21 cellular contexts compared by ENCODE assay signal in the genomic region with DNA sequence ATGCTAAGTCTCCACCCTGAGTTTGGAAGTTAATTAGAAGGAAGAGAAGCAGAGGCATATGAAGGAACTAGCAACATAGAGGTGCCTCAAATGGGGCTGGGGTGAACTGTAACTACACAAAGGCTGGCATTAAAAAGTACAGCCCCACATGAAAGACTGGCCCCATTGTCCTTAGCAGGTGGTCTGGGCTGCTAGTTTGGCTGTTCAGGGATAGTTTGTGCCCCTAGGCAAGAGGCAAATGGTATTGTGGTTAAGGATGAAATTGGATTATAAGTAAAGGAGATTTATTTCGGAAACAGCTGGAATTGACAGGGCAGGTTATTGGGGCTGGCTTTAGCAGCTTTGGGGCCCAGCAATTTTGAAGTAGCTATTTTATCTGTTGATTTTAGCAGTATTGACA.
DNase-seq lines count a peak whose midpoint lies in the region; ATAC-seq, FAIRE-seq and TF ChIP-seq lines count a peak whose summit lies in the region.
"Had no signal": no experiment of that assay in that cellular context is flagged by ENCODE, and none has a peak within 500 bp of the region (broad histone marks: within the 10 kb centered on the region; RNA-seq: fewer than 3 reads in every experiment).

No MANE protein-coding gene starts in this region.

- no peak for TF ChIP-seq POLR2A in IMR-90 (IDR thresholded peaks at IDR 0.05; ENCODE audit: low read depth, low read length)

- peaks cover 25% of the 10 kb centered on the region for H3K4me1 ChIP-seq in IMR-90 (ENCODE audit: control insufficient read depth, insufficient read depth, low read length)

- H3K36me3 Mint-ChIP-seq in activated naive CD8-positive, alpha-beta T cell treated with anti-CD3 and anti-CD28 coated beads for 36 hours = peaks cover 30% of the 10 kb centered on the region
- H3K36me3 Mint-ChIP-seq in activated naive CD8-positive, alpha-beta T cell treated with anti-CD3 and anti-CD28 coated beads, Interleukin-2, amount 50 U/mL, for 24 hours (ENCODE audit: low read depth) = peaks cover 6% of the 10 kb centered on the region
- H3K36me3 Mint-ChIP-seq: IgD-negative memory B cell had no signal

- dilution Hi-C loops in IMR-90 (cut with HindIII; ENCODE audit: low sequenced_read_pairs, unreplicated experiment) = no loop called here

- no peaks in the 10 kb centered on the region for H3K36me3 ChIP-seq in IMR-90 (ENCODE audit: control insufficient read depth, insufficient read depth, low read length)

- H3K27me3 Mint-ChIP-seq in activated naive CD8-positive, alpha-beta T cell treated with anti-CD3 and anti-CD28 coated beads for 36 hours = no peaks in the 10 kb centered on the region
- H3K27me3 Mint-ChIP-seq in activated naive CD8-positive, alpha-beta T cell treated with anti-CD3 and anti-CD28 coated beads, Interleukin-2, amount 50 U/mL, for 24 hours = peaks cover 14% of the 10 kb centered on the region
- H3K27me3 Mint-ChIP-seq: CD4-positive, alpha-beta T cell had no signal

- peaks cover 37 to 45% of the 10 kb centered on the region in 2 experiments for H3K79me1 ChIP-seq in IMR-90 (ENCODE audit: low read depth in 1 of 2, low read length in 2 of 2)

- H4K8ac ChIP-seq in IMR-90 (ENCODE audit: low read depth in 2 of 2, low read length in 2 of 2) = peak overlapping the region; percentile 98

- H3K9me1 ChIP-seq in IMR-90 (ENCODE audit: insufficient read depth, low read length) = peaks cover 9% of the 10 kb centered on the region; the same call in 1 of the 2 replicates

- POLR2A ChIA-PET in IMR-90 (lab: Charles Lee; ENCODE audit: unreplicated experiment) = interaction anchor here (0.5 to 0.8 kb wide), 2 partner anchors 530 to 534 kb away, joined by 3 to 4 read pairs; a partner anchor contains a TSS

- no peak overlapping the region for H3K9ac ChIP-seq in IMR-90 (ENCODE audit: low read depth, low read length)

- H2BK15ac ChIP-seq in IMR-90 (ENCODE audit: low read depth, low read length) = peak overlapping the region; percentile 96

- no peaks in the 10 kb centered on the region for H3K27me3 ChIP-seq in IMR-90 (ENCODE audit: control insufficient read depth, insufficient read depth, low read length)

- H3K4me2 ChIP-seq in IMR-90 (ENCODE audit: low read depth, low read length) = no peak overlapping the region

- peak overlapping the region; percentile 100 for H3K4ac ChIP-seq in IMR-90 (ENCODE audit: low read depth, low read length)

- peak overlapping the region; percentile 100 for H4K91ac ChIP-seq in IMR-90 (ENCODE audit: insufficient read depth, low read depth, low read length)

- no peak overlapping the region for H3K4me3 ChIP-seq in IMR-90 (ENCODE audit: insufficient read depth, low read depth, low read length)

- CTCF ChIA-PET in IMR-90 (lab: Yijun Ruan, JAX) = no interaction called here

- peak overlapping the region; percentile 100 for H3K14ac ChIP-seq in IMR-90 (replicated peaks; ENCODE audit: low read depth, low read length)

- peak overlapping the region; percentile 38 for H2AFZ ChIP-seq in IMR-90 (replicated peaks; ENCODE audit: low read length, poor library complexity)

- H2BK20ac ChIP-seq in IMR-90 (ENCODE audit: low read depth, low read length) = peak overlapping the region; percentile 100

- H3K4me1 Mint-ChIP-seq in activated naive CD8-positive, alpha-beta T cell treated with anti-CD3 and anti-CD28 coated beads for 36 hours = peaks cover 32% of the 10 kb centered on the region
- peaks cover 37% of the 10 kb centered on the region for H3K4me1 Mint-ChIP-seq in activated naive CD8-positive, alpha-beta T cell treated with anti-CD3 and anti-CD28 coated beads, Interleukin-2, amount 50 U/mL, for 24 hours

- H3K23ac ChIP-seq in IMR-90 (ENCODE audit: low read depth, low read length) = peak overlapping the region; percentile 99

- TF ChIP-seq CTCF in IMR-90 (conservative IDR thresholded peaks at IDR 0.05; ENCODE audit: low read depth, low read length) = no peak
- TF ChIP-seq CTCF in D721Med (IDR thresholded peaks at IDR 0.05; ENCODE audit: insufficient read depth, missing control alignments) = no peak

- no peaks in the 10 kb centered on the region for H4K20me1 ChIP-seq in IMR-90 (ENCODE audit: insufficient read depth, low read length)

- BruUV-seq in IMR-90 (replicated peaks; lab: Mats Ljungman, UMichigan) = no TSS peak

- H2AK5ac ChIP-seq in IMR-90 (ENCODE audit: low read depth, low read length) = peak overlapping the region; percentile 100

- 100% methylated on average over 1 of the region's 1 CpG; no CpG with 5 or more reads in 1 of the 2 experiments for WGBS in IMR-90 (ENCODE audit: extremely low coverage in 2 of 2, insufficient read length in 1 of 2), 2 experiments

- H3K9me3 ChIP-seq in IMR-90 (ENCODE audit: control insufficient read depth, insufficient read depth, low read length) = no peaks in the 10 kb centered on the region

- peak overlapping the region; percentile 99 for H3K27ac ChIP-seq in IMR-90 (ENCODE audit: insufficient read depth, low read length)

- intact Hi-C loops in IMR-90 (cut with micrococcal nuclease) = no loop called here

- no peak overlapping the region for H3K4me3 Mint-ChIP-seq in activated naive CD8-positive, alpha-beta T cell treated with anti-CD3 and anti-CD28 coated beads for 36 hours
- no peak overlapping the region for H3K4me3 Mint-ChIP-seq in activated naive CD8-positive, alpha-beta T cell treated with anti-CD3 and anti-CD28 coated beads, Interleukin-2, amount 50 U/mL, for 24 hours
- H3K4me3 Mint-ChIP-seq: CD4-positive, alpha-beta T cell; IgD-negative memory B cell had no signal

- no peak for ATAC-seq in activated naive CD8-positive, alpha-beta T cell treated with anti-CD3 and anti-CD28 coated beads, Interleukin-2, amount 50 U/mL, for 24 hours
- ATAC-seq in IMR-90 (ENCODE audit: low read depth) = no peak
- no peak for ATAC-seq in GM21576 (IDR thresholded peaks at IDR 0.05; ENCODE audit: unreplicated experiment)
- ATAC-seq in GM18519 (IDR thresholded peaks at IDR 0.05; ENCODE audit: low FRiP score, unreplicated experiment) = no peak
- ATAC-seq: HCT116 had no signal

- peaks cover 19% of the 10 kb centered on the region for H3K9me3 Mint-ChIP-seq in activated naive CD8-positive, alpha-beta T cell treated with anti-CD3 and anti-CD28 coated beads for 36 hours
- H3K9me3 Mint-ChIP-seq in activated naive CD8-positive, alpha-beta T cell treated with anti-CD3 and anti-CD28 coated beads, Interleukin-2, amount 50 U/mL, for 24 hours = peaks cover 3% of the 10 kb centered on the region
- H3K9me3 Mint-ChIP-seq: CD4-positive, alpha-beta T cell had no signal

- no peak for DNase-seq in activated naive CD8-positive, alpha-beta T cell treated with anti-CD3 and anti-CD28 coated beads for 36 hours
- DNase-seq in activated naive CD8-positive, alpha-beta T cell treated with anti-CD3 and anti-CD28 coated beads, Interleukin-2, amount 50 U/mL, for 24 hours = no peak
- DNase-seq in IMR-90 (no peak), SK-MEL-5 (ENCODE audit: low read depth, low spot score) (peak; percentile 6), D721Med (ENCODE audit: insufficient read length, low spot score) (no peak)
- DNase-seq: 8988T; ACHN; C1 segment of cervical spinal cord; CD4-positive, alpha-beta T cell; DMS153; DMS79 treated with DMSO at 0.1 percent for 48 hours; EL; GDM1; KG1 had no signal

- no peak for FAIRE-seq in D721Med (lab: Jason Lieb, UNC)
- FAIRE-seq: GM12892, GM19239, H54 had no signal

- peak overlapping the region; percentile 99 for H3K56ac ChIP-seq in IMR-90 (ENCODE audit: extremely low read depth, insufficient read depth, low read length)

- H2AK9ac ChIP-seq in IMR-90 (replicated peaks; ENCODE audit: low read depth, low read length, poor library complexity) = peak overlapping the region; percentile 34

- peak overlapping the region; percentile 100 for H2BK120ac ChIP-seq in IMR-90 (ENCODE audit: low read depth, low read length)

- TF ChIP-seq RAD21 in IMR-90 (IDR thresholded peaks at IDR 0.05; ENCODE audit: low read length) = no peak

- peak overlapping the region; percentile 47 for H3K27ac Mint-ChIP-seq in activated naive CD8-positive, alpha-beta T cell treated with anti-CD3 and anti-CD28 coated beads for 36 hours
- no peak overlapping the region for H3K27ac Mint-ChIP-seq in activated naive CD8-positive, alpha-beta T cell treated with anti-CD3 and anti-CD28 coated beads, Interleukin-2, amount 50 U/mL, for 24 hours
- H3K27ac Mint-ChIP-seq: CD4-positive, alpha-beta T cell had no signal

- peak overlapping the region; percentile 100 for H4K5ac ChIP-seq in IMR-90 (ENCODE audit: low read depth, low read length)

- peak overlapping the region; percentile 99 for H3K18ac ChIP-seq in IMR-90 (ENCODE audit: low read depth, low read length)

- in situ Hi-C loops in IMR-90 (cut with MboI; ENCODE audit: low sequenced_read_pairs) = no loop called here
- in situ Hi-C loops in SK-MEL-5 (cut with HindIII; ENCODE audit: low pct_unique_long_range_greater_than_20kb, low sequenced_read_pairs) = no loop called here

- peak overlapping the region; percentile 100 for H2BK5ac ChIP-seq in IMR-90 (ENCODE audit: low read depth, low read length, poor library complexity, severe bottlenecking)

TF ChIP-seq in IMR-90, 13 proteins besides CTCF, POLR2A, EP300 and RAD21 (continues in another document):
- TF ChIP-seq CEBPB (IDR thresholded peaks at IDR 0.05; ENCODE audit: low read depth, low read length) (no peak), BHLHE40 (IDR thresholded peaks at IDR 0.05; ENCODE audit: low read depth, low read length) (no peak), MAZ (IDR thresholded peaks at IDR 0.05; ENCODE audit: borderline replicate concordance, low read depth, low read length) (no peak), CHD1 (IDR thresholded peaks at IDR 0.05; ENCODE audit: low read depth, low read length) (no peak), RFX5 (IDR thresholded peaks at IDR 0.05; ENCODE audit: low read depth, low read length) (no peak), RCOR1 (IDR thresholded peaks at IDR 0.05; ENCODE audit: insufficient replicate concordance, low read length) (no peak), MXI1 (IDR thresholded peaks at IDR 0.05; ENCODE audit: borderline replicate concordance, low read depth, low read length) (no peak), FOS (IDR thresholded peaks at IDR 0.05; ENCODE audit: low read depth, low read length) (no peak), NFE2L2 (IDR thresholded peaks at IDR 0.05; ENCODE audit: low read depth, low read length) (no peak), SMC3 (IDR thresholded peaks at IDR 0.05; ENCODE audit: low read depth, low read length) (no peak), MAFK (IDR thresholded peaks at IDR 0.05; ENCODE audit: low read depth, low read length) (no peak)
- TF ChIP-seq, protein P1, sequence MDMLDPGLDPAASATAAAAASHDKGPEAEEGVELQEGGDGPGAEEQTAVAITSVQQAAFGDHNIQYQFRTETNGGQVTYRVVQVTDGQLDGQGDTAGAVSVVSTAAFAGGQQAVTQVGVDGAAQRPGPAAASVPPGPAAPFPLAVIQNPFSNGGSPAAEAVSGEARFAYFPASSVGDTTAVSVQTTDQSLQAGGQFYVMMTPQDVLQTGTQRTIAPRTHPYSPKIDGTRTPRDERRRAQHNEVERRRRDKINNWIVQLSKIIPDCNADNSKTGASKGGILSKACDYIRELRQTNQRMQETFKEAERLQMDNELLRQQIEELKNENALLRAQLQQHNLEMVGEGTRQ (IDR thresholded peaks at IDR 0.05; ENCODE audit: low read depth, low read length) = no peak
